13 cellular contexts compared by ENCODE assay signal in the genomic region with DNA sequence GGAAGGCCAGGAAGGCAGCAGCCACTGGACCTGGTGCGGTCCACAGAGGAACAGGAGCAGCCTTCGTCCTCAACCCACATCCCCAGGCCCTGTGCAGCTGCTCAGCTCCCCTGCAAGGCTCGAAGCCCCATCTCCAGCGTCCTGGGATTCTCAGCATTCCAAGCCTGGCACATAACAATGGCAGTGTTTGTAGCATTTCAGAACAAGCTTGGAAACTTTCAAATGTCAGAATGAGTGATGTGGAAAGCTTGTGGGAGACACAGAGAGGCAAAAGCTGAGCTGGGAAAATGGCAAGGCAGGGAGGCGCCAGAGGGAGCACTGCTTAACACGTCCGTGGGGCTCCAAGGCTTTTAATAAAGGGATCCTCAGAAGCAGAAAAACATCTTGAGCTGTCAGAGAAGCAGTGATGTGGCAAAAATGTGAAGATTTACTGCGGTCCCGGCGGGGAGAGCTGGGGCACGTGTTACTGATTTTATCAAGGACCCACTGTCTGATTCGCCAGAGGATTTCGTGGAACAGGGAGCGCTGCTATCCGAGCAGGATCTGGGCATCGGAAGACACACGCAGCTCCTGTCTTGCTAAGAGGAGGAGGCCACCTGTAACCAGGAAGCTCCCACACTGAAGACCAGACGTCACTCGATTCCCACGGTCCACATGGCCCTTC. TPM values are rescaled to one million over a fixed set of nuclear protein-coding genes. Genes with fewer than 3 reads are reported as not detected.
DNase-seq lines count a peak whose midpoint lies in the region; TF ChIP-seq lines count a peak whose summit lies in the region.
"Had no signal": no experiment of that assay in that cellular context is flagged by ENCODE, and none has a peak within 500 bp of the region (broad histone marks: within the 10 kb centered on the region; RNA-seq: fewer than 3 reads in every experiment).

No MANE protein-coding gene starts in this region.

- H2BK5ac ChIP-seq in mesendoderm (ENCODE audit: low read length): no peak overlapping the region

- H3K4me1 ChIP-seq in cardiac muscle cell (ENCODE audit: low read depth) (peaks cover 4% of the 10 kb centered on the region), right atrium auricular region (peaks cover 0 to 14% of the 10 kb centered on the region in 2 donors), mesendoderm (ENCODE audit: control insufficient read depth, low read depth, low read length) (no peaks in the 10 kb centered on the region)

- H3K9me3 Mint-ChIP-seq in dendritic cell treated with granulocyte-macrophage colony-stimulating factor and Interleukin-4, amounts not matched to agents 40 ng/mL and 50 ng/mL, for 4 days: no peaks in the 10 kb centered on the region
- H3K9me3 Mint-ChIP-seq in type B pancreatic cell: no peaks in the 10 kb centered on the region
- H3K9me3 Mint-ChIP-seq: activated T-helper 17 cell treated with anti-CD3 and anti-CD28 coated beads, Interleukin-2, amount 50 U/mL, for 72 hours had no signal

- H3K4me3 ChIP-seq in cardiac muscle cell (no peak overlapping the region), right atrium auricular region (no peak overlapping the region), mesendoderm (ENCODE audit: low read length) (no peak overlapping the region)

- TF ChIP-seq CTCF in cardiac muscle cell (IDR thresholded peaks at IDR 0.05; ENCODE audit: low read depth, low read length) (no peak), right atrium auricular region (IDR thresholded peaks at IDR 0.05) (no peak), type B pancreatic cell (conservative IDR thresholded peaks at IDR 0.05) (no peak)

- H3K4ac ChIP-seq in mesendoderm (ENCODE audit: low read depth, low read length): no peak overlapping the region

- peak overlapping the region; percentile 61 for H3K27ac Mint-ChIP-seq in dendritic cell treated with granulocyte-macrophage colony-stimulating factor and Interleukin-4, amounts not matched to agents 40 ng/mL and 50 ng/mL, for 4 days
- peak overlapping the region; percentile 70 for H3K27ac Mint-ChIP-seq in type B pancreatic cell

- no peak overlapping the region for H2BK15ac ChIP-seq in mesendoderm (replicated peaks; ENCODE audit: low read depth)

- H4K5ac ChIP-seq in mesendoderm (ENCODE audit: low read length): no peak overlapping the region

- peak overlapping the region; percentile 4 for H3K27ac ChIP-seq in cardiac muscle cell
- no peak overlapping the region for H3K27ac ChIP-seq in right atrium auricular region
- H3K27ac ChIP-seq in mesendoderm (ENCODE audit: low read depth, low read length): no peak overlapping the region

- H3K23ac ChIP-seq in mesendoderm (ENCODE audit: low read length): no peak overlapping the region

- peaks cover 15% of the 10 kb centered on the region for H3K27me3 Mint-ChIP-seq in dendritic cell treated with granulocyte-macrophage colony-stimulating factor and Interleukin-4, amounts not matched to agents 40 ng/mL and 50 ng/mL, for 4 days
- H3K27me3 Mint-ChIP-seq in type B pancreatic cell: no peaks in the 10 kb centered on the region
- H3K27me3 Mint-ChIP-seq: activated T-helper 17 cell treated with anti-CD3 and anti-CD28 coated beads, Interleukin-2, amount 50 U/mL, for 72 hours had no signal

- DNase-seq in cardiac muscle cell (ENCODE audit: low read depth in 1 of 2, low spot score in 1 of 2): peak; percentile 26 to 55
- no peak for DNase-seq in right atrium auricular region (ENCODE audit: low spot score)
- DNase-seq in mesendoderm: peak; percentile 91
- no peak for DNase-seq in type B pancreatic cell (ENCODE audit: extremely low spot score, unreplicated experiment)
- no peak for DNase-seq in T-helper 2 cell
- no peak for DNase-seq in NCI-H146 (lab: John Stamatoyannopoulos, UW)
- DNase-seq in NCI-H510A treated with DMSO at 0.1 percent for 48 hours (lab: John Stamatoyannopoulos, UW): no peak
- DNase-seq: ACHN; effector memory CD4-positive, alpha-beta T cell; kidney; NCI-H1048 had no signal

- peak overlapping the region; percentile 30 for H3K56ac ChIP-seq in mesendoderm (ENCODE audit: low read length)

- no peaks in the 10 kb centered on the region for H3K9me3 ChIP-seq in cardiac muscle cell (ENCODE audit: low read depth)
- H3K9me3 ChIP-seq in right atrium auricular region: no peaks in the 10 kb centered on the region

- no peak overlapping the region for H3K4me2 ChIP-seq in mesendoderm (ENCODE audit: low read length)

- H3K18ac ChIP-seq in mesendoderm (ENCODE audit: low read length): no peak overlapping the region

- H3K36me3 ChIP-seq in cardiac muscle cell: no peaks in the 10 kb centered on the region
- no peaks in the 10 kb centered on the region for H3K36me3 ChIP-seq in right atrium auricular region
- H3K36me3 ChIP-seq in mesendoderm (ENCODE audit: control insufficient read depth, insufficient read depth, low read length): no peaks in the 10 kb centered on the region

- H3K79me2 ChIP-seq in mesendoderm (ENCODE audit: control insufficient read depth, insufficient read depth, low read length): no peaks in the 10 kb centered on the region

- no peaks in the 10 kb centered on the region for H3K36me3 Mint-ChIP-seq in dendritic cell treated with granulocyte-macrophage colony-stimulating factor and Interleukin-4, amounts not matched to agents 40 ng/mL and 50 ng/mL, for 4 days (ENCODE audit: low read depth)
- no peaks in the 10 kb centered on the region for H3K36me3 Mint-ChIP-seq in type B pancreatic cell

- no peak overlapping the region for H3K9ac ChIP-seq in mesendoderm (ENCODE audit: low read length)

- H2BK120ac ChIP-seq in mesendoderm (ENCODE audit: low read depth, low read length): no peak overlapping the region

- WGBS in mesendoderm (ENCODE audit: extremely low coverage, insufficient coverage, low lambda C conversion rate): no CpG with 5 or more reads among the region's 20 CpGs

- no peak overlapping the region for H2AK5ac ChIP-seq in mesendoderm (ENCODE audit: low read length)

- H3K79me1 ChIP-seq in mesendoderm (ENCODE audit: low read length): no peaks in the 10 kb centered on the region

- no peak overlapping the region for H4K8ac ChIP-seq in mesendoderm (ENCODE audit: low read depth, low read length)

- peaks cover 22% of the 10 kb centered on the region for H3K4me1 Mint-ChIP-seq in dendritic cell treated with granulocyte-macrophage colony-stimulating factor and Interleukin-4, amounts not matched to agents 40 ng/mL and 50 ng/mL, for 4 days (ENCODE audit: low read depth)
- H3K4me1 Mint-ChIP-seq in type B pancreatic cell (ENCODE audit: unreplicated experiment): peaks cover 24% of the 10 kb centered on the region

- intact Hi-C loops in dendritic cell treated with granulocyte-macrophage colony-stimulating factor and Interleukin-4, amounts not matched to agents 40 ng/mL and 50 ng/mL, for 4 days (cut with micrococcal nuclease): no loop called here

- no peak overlapping the region for H3K4me3 Mint-ChIP-seq in dendritic cell treated with granulocyte-macrophage colony-stimulating factor and Interleukin-4, amounts not matched to agents 40 ng/mL and 50 ng/mL, for 4 days
- H3K4me3 Mint-ChIP-seq in type B pancreatic cell: peak overlapping the region; percentile 48

- H3K27me3 ChIP-seq in cardiac muscle cell (no peaks in the 10 kb centered on the region), right atrium auricular region (no peaks in the 10 kb centered on the region), mesendoderm (ENCODE audit: insufficient read depth, low read length, poor library complexity) (no peaks in the 10 kb centered on the region)

RNA-seq across cellular contexts. Expression of a gene that starts 38.1 kb away (rescaled TPM):
- 92.9 and 114 TPM in 2 replicates for total RNA-seq in cardiac muscle cell
- 71.8 and 93.6 TPM in 2 replicates for polyA plus RNA-seq in cardiac muscle cell
- total RNA-seq in right atrium auricular region: 10 to 100 TPM; 70.2 to 83.5 TPM
- 153 TPM for polyA plus RNA-seq in mesendoderm (2013, experiment 1 of 2)
- 146 TPM for polyA plus RNA-seq in mesendoderm (2013, experiment 2 of 2)
- total RNA-seq in type B pancreatic cell (ENCODE audit: low replicate concordance): 113 and 119 TPM in 2 replicates

Comparison
In these comparisons a context has a peak if more than half of its experiments do, and no peak if none do; other contexts are left out.
1. DNase-seq: peak in cardiac muscle cell (2 of 2) and mesendoderm (single experiment); none in right atrium auricular region (single experiment), type B pancreatic cell (single experiment), T-helper 2 cell (0 of 5), NCI-H146 (single experiment) and NCI-H510A treated with DMSO at 0.1 percent for 48 hours (single experiment).